8 cellular contexts compared by ENCODE assay signal in the genomic region with DNA sequence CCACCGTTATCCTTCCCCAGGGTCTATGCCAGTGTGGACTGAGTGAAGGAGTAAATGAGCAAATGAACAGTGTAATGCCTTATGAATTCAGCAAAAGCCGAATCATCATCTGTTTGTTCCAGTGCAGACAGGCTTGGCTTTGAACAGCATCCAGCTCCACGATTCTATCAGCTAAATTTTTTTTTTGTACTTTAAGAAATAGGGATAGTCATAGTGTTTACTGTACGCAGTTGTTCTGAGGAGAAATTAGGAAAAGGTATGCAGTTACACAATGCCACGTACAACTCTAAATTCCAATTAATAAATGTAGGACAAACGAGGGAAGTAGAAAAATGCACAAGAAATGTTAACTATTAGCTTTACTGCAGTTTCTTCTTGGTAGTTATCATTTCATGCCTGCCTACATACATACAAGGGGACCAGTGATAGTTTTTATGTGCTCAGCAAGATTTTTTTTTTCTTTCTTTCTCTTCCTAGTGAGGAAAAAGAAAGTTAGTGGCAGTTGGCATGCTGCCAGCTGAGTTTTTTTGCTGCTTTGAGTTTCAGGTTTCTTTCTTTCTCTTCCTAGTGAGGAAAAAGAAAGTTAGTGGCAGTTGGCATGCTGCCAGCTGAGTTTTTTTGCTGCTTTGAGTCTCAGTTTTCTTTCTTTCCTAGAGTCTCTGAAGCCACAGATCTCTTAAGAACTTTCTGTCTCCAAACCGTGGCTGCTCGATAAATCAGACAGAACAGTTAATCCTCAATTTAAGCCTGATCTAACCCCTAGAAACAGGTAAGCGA. TPM values are rescaled to one million over a fixed set of nuclear protein-coding genes. Genes with fewer than 3 reads are reported as not detected.
DNase-seq lines count a peak whose midpoint lies in the region; ATAC-seq and TF ChIP-seq lines count a peak whose summit lies in the region.

A gene (plus strand): TSS at position 646 of the 777 bp plus-strand sequence. CDS start 7,468 bp downstream, outside the sequence.

- H3K27ac ChIP-seq in brain microvascular endothelial cell (peak within 1 kb of the TSS; percentile 39), right lobe of liver (peak within 1 kb of the TSS; percentile 14 to 41 (median 30))

- H3K9me3 ChIP-seq in right lobe of liver (no peaks in the 10 kb centered on the region), Caco-2 (no peaks in the 10 kb centered on the region)

- peaks cover 56% of the 10 kb centered on the region for H3K4me1 Mint-ChIP-seq in T-helper 2 cell treated with Interferon-gamma antibody and Interleukin-4, amounts not matched to agents 5 μg/mL and 100 μg/mL, for 36 hours (ENCODE audit: low read depth)
- no peaks in the 10 kb centered on the region for H3K4me1 Mint-ChIP-seq in Caco-2 (ENCODE audit: low read depth, unreplicated experiment)

- peaks cover 27% of the 10 kb centered on the region for H3K36me3 Mint-ChIP-seq in T-helper 2 cell treated with Interferon-gamma antibody and Interleukin-4, amounts not matched to agents 5 μg/mL and 100 μg/mL, for 36 hours (ENCODE audit: low read depth)
- no peaks in the 10 kb centered on the region for H3K36me3 Mint-ChIP-seq in Caco-2 (ENCODE audit: insufficient read depth, unreplicated experiment)

- in situ Hi-C loops in brain microvascular endothelial cell (cut with HindIII; ENCODE audit: low pct_ligation_motif_present, low sequenced_read_pairs): no loop called here

- TF ChIP-seq CTCF in brain microvascular endothelial cell (IDR thresholded peaks at IDR 0.05; ENCODE audit: low read depth, low read length, missing control alignments): no peak
- TF ChIP-seq CTCF in right lobe of liver (IDR thresholded peaks at IDR 0.05): no peak
- no peak for TF ChIP-seq CTCF in Caco-2 (IDR thresholded peaks at IDR 0.05; ENCODE audit: insufficient read depth in 1 of 2, low read depth in 1 of 2, low read length in 1 of 2, severe bottlenecking in 1 of 2, unreplicated experiment in 1 of 2)

- 21% methylated on average over 9 of the region's 9 CpGs for WGBS in right lobe of liver (ENCODE audit: insufficient coverage, low coverage, low lambda C conversion rate, missing lambda C conversion rate)

- peak within 1 kb of the TSS; percentile 91 for H3K4me3 Mint-ChIP-seq in T-helper 2 cell treated with Interferon-gamma antibody and Interleukin-4, amounts not matched to agents 5 μg/mL and 100 μg/mL, for 36 hours
- no peak within 1 kb of the TSS for H3K4me3 Mint-ChIP-seq in Caco-2 (ENCODE audit: unreplicated experiment)

- H3K36me3 ChIP-seq in brain microvascular endothelial cell (replicated peaks) (no peaks in the 10 kb centered on the region), right lobe of liver (no peaks in the 10 kb centered on the region), Caco-2 (ENCODE audit: control insufficient read depth, insufficient read depth, low read length) (no peaks in the 10 kb centered on the region)

- POLR2A ChIA-PET in Caco-2 (lab: Charles Lee): no interaction called here

- no peaks in the 10 kb centered on the region for H3K27me3 ChIP-seq in brain microvascular endothelial cell (replicated peaks)
- no peaks in the 10 kb centered on the region for H3K27me3 ChIP-seq in right lobe of liver
- no peaks in the 10 kb centered on the region for H3K27me3 ChIP-seq in Caco-2 (replicated peaks; ENCODE audit: control insufficient read depth, insufficient read depth, low read length)

- H3K4me3 ChIP-seq in brain microvascular endothelial cell (ENCODE audit: low read depth, low read length) (peak within 1 kb of the TSS; percentile 31), right lobe of liver (peak within 1 kb of the TSS; percentile 5 to 28 (median 25)), Caco-2 (ENCODE audit: low read depth, low read length) (no peak within 1 kb of the TSS)

- BruUV-seq in Caco-2 (replicated peaks; lab: Mats Ljungman, UMichigan): no TSS peak

- no peak for TF ChIP-seq POLR2A in right lobe of liver (IDR thresholded peaks at IDR 0.05)

- ATAC-seq in GM18508 (IDR thresholded peaks at IDR 0.05; ENCODE audit: insufficient read depth, unreplicated experiment): peak; percentile 42
- ATAC-seq in HG03025 (IDR thresholded peaks at IDR 0.05; ENCODE audit: low FRiP score, unreplicated experiment): peak; percentile 43
- ATAC-seq in right lobe of liver: peak; percentile 5 to 26 (median 22)

- peak within 1 kb of the TSS; percentile 89 for H3K27ac Mint-ChIP-seq in T-helper 2 cell treated with Interferon-gamma antibody and Interleukin-4, amounts not matched to agents 5 μg/mL and 100 μg/mL, for 36 hours
- no peak within 1 kb of the TSS for H3K27ac Mint-ChIP-seq in Caco-2 (ENCODE audit: unreplicated experiment)

- H3K9me3 Mint-ChIP-seq in T-helper 2 cell treated with Interferon-gamma antibody and Interleukin-4, amounts not matched to agents 5 μg/mL and 100 μg/mL, for 36 hours: no peaks in the 10 kb centered on the region
- H3K9me3 Mint-ChIP-seq in Caco-2 (ENCODE audit: unreplicated experiment): no peaks in the 10 kb centered on the region

- H3K4me1 ChIP-seq in right lobe of liver: no peaks in the 10 kb centered on the region
- no peaks in the 10 kb centered on the region for H3K4me1 ChIP-seq in Caco-2

- peak; percentile 56 for DNase-seq in T-helper 2 cell treated with Interferon-gamma antibody and Interleukin-4, amounts not matched to agents 5 μg/mL and 100 μg/mL, for 36 hours (ENCODE audit: low spot score)
- peak; percentile 67 for DNase-seq in brain microvascular endothelial cell
- DNase-seq in right lobe of liver: no peak
- peak; percentile 53 for DNase-seq in stimulated activated CD8-positive, alpha-beta memory T cell treated with anti-CD3 and anti-CD28 coated beads, Interleukin-15, amount 100 ng/mL, for 1 hour (ENCODE audit: low read depth)
- DNase-seq in 8988T: no peak
- no peak for DNase-seq in Caco-2

- CTCF ChIA-PET in Caco-2 (lab: Charles Lee): no interaction called here

- peaks cover 4% of the 10 kb centered on the region for H3K27me3 Mint-ChIP-seq in T-helper 2 cell treated with Interferon-gamma antibody and Interleukin-4, amounts not matched to agents 5 μg/mL and 100 μg/mL, for 36 hours (ENCODE audit: low read depth)
- peaks cover 3% of the 10 kb centered on the region for H3K27me3 Mint-ChIP-seq in Caco-2 (ENCODE audit: insufficient read depth, unreplicated experiment)

- intact Hi-C loops in right lobe of liver (cut with DNase I) (loop anchor here (5.0 kb wide), 2 partner anchors 52 to 57 kb away; no protein-coding TSS in a partner anchor), Caco-2 (cut with micrococcal nuclease; ENCODE audit: unreplicated experiment) (no loop called here)

RNA-seq across cellular contexts. Expression of the gene that starts here (rescaled TPM):
- 1 to 10 TPM in 5 of 6 experiments, under 1 TPM in 1; 0.49 to 3.1 (median 1.7) TPM for total RNA-seq in right lobe of liver
- total RNA-seq in Caco-2 (2022): not detected in 2 replicates

Comparison
In these comparisons a context has a peak if more than half of its experiments do, and no peak if none do; other contexts are left out.
1. DNase-seq: peak in T-helper 2 cell treated with Interferon-gamma antibody and Interleukin-4, amounts not matched to agents 5 μg/mL and 100 μg/mL, for 36 hours (single experiment), brain microvascular endothelial cell (single experiment) and stimulated activated CD8-positive, alpha-beta memory T cell treated with anti-CD3 and anti-CD28 coated beads, Interleukin-15, amount 100 ng/mL, for 1 hour (single experiment); none in right lobe of liver (0 of 3), 8988T (single experiment) and Caco-2 (0 of 2).
2. Peak in every context shown above with its lines, with median percentiles within 50 percentile points of each other: ATAC-seq.